ENCODE assay signal across 8 cellular contexts in the genomic region with DNA sequence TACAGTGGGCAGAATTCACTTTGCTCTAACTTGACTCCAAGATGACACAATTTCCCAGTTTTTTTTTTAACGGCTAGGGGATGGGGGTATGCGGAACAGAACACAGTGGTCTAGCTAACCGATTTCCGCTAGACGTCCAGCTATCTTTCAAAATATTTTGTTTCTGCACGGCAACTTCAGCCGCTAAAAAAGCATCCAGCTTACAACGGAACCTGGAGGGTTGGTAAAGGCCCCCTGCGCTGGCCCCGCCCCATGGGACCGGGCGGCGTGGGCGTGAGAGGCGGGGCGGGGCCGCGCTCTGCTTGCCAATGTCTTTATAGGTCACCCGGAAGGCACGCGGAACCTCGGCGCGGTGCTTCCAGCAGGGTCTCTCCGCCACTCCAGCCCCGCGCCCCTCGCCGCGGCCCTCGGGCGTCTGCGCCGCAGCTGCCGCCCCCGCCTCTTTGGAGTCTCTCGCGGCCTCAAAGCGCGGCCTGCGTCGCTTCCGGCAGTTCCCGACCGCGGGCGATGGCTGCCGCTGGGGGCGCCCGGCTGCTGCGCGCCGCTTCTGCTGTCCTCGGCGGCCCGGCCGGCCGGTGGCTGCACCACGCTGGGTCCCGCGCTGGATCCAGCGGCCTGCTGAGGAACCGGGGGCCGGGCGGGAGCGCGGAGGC. TPM values are rescaled to one million over a fixed set of nuclear protein-coding genes. Genes with fewer than 3 reads are reported as not detected.
DNase-seq lines count a peak whose midpoint lies in the region; ATAC-seq, FAIRE-seq and TF ChIP-seq lines count a peak whose summit lies in the region.

A gene with protein sequence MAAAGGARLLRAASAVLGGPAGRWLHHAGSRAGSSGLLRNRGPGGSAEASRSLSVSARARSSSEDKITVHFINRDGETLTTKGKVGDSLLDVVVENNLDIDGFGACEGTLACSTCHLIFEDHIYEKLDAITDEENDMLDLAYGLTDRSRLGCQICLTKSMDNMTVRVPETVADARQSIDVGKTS (plus strand): TSS at position 335 of the 653 bp plus-strand sequence. CDS start 173 bp downstream, at position 508.

- DNase-seq in NCI-H510A treated with DMSO at 0.1 percent for 48 hours (lab: John Stamatoyannopoulos, UW): peak; percentile 83
- peak; percentile 71 for DNase-seq in activated CD4-positive, alpha-beta T cell treated with anti-CD3 and anti-CD28 coated beads, Interleukin-2, amount 50 U/mL, for 1 hour
- DNase-seq in HepG2 (ENCODE audit: low spot score): peak; percentile 71
- DNase-seq in stimulated activated CD4-positive, alpha-beta T cell treated with anti-CD3 and anti-CD28 coated beads, Interleukin-4, amount 100 ng/mL, for 1 hour: peak; percentile 83

- H3K4me1 ChIP-seq in BLaER1 (peaks cover 39% of the 10 kb centered on the region), HepG2 (ENCODE audit: insufficient read depth, low read length) (peaks cover 26% of the 10 kb centered on the region)

- H3K9me3 Mint-ChIP-seq in dendritic cell treated with granulocyte-macrophage colony-stimulating factor and Interleukin-4, amounts not matched to agents 40 ng/mL and 50 ng/mL, for 4 days: no peaks in the 10 kb centered on the region

- peak within 1 kb of the TSS; percentile 94 for H3K4me3 Mint-ChIP-seq in dendritic cell treated with granulocyte-macrophage colony-stimulating factor and Interleukin-4, amounts not matched to agents 40 ng/mL and 50 ng/mL, for 4 days

- H3K36me3 Mint-ChIP-seq in dendritic cell treated with granulocyte-macrophage colony-stimulating factor and Interleukin-4, amounts not matched to agents 40 ng/mL and 50 ng/mL, for 4 days (ENCODE audit: low read depth): peaks cover 7% of the 10 kb centered on the region

- intact Hi-C loops in dendritic cell treated with granulocyte-macrophage colony-stimulating factor and Interleukin-4, amounts not matched to agents 40 ng/mL and 50 ng/mL, for 4 days (cut with micrococcal nuclease): loop anchor here (2.0 to 10.0 kb wide), 4 partner anchors 48 to 485 kb away; partner anchors contain the start of gene RDX
- intact Hi-C loops in HepG2 (cut with micrococcal nuclease; ENCODE audit: unreplicated experiment): loop anchor here (1.0 to 10.0 kb wide), 4 partner anchors 52 to 482 kb away; partner anchors contain the start of genes RDX and ZC3H12C

- H3K36me3 ChIP-seq in BLaER1: no peaks in the 10 kb centered on the region; the same call in 1 of the 2 replicates
- no peaks in the 10 kb centered on the region for H3K36me3 ChIP-seq in HepG2 (replicated peaks in 1 of 2; ENCODE audit: control insufficient read depth in 1 of 2, insufficient read depth in 2 of 2, low read length in 2 of 2)

- peak; percentile 30 to 58; a peak in 3 of 4 replicates for TF ChIP-seq POLR2A in HepG2 (IDR thresholded peaks at IDR 0.05; ENCODE audit: insufficient read depth in 1 of 2, low read depth in 2 of 2, low read length in 2 of 2)

- H2AFZ ChIP-seq in HepG2 (ENCODE audit: low read length): peak within 1 kb of the TSS; percentile 55

- in situ Hi-C loops in HepG2 (cut with HindIII; ENCODE audit: extremely low pct_ligation_motif_present, low pct_unique_long_range_greater_than_20kb): loop anchor here (5.0 kb wide), 1 partner anchor 227 kb away; no protein-coding TSS in a partner anchor

- H4K20me1 ChIP-seq in BLaER1 (peaks cover 35% of the 10 kb centered on the region), HepG2 (ENCODE audit: insufficient read depth, low read length) (peaks cover 6% of the 10 kb centered on the region; the same call in 1 of the 2 replicates)

- CTCF ChIA-PET in HepG2 (lab: Yijun Ruan, JAX; ENCODE audit: low intra/inter-chr PET ratio, low total read pairs): no interaction called here

- peak within 1 kb of the TSS; percentile 95 for H3K27ac Mint-ChIP-seq in dendritic cell treated with granulocyte-macrophage colony-stimulating factor and Interleukin-4, amounts not matched to agents 40 ng/mL and 50 ng/mL, for 4 days

- FAIRE-seq in HepG2 (lab: Jason Lieb, UNC): no peak

- peak within 1 kb of the TSS; percentile 99 for H3K27ac ChIP-seq in BLaER1
- H3K27ac ChIP-seq in HepG2 (ENCODE audit: extremely low read length, insufficient read depth, low read length): peak within 1 kb of the TSS; percentile 80

- no TSS peak for BruUV-seq in HepG2 (replicated peaks; lab: Mats Ljungman, UMichigan)

- H3K4me2 ChIP-seq in BLaER1 (peak within 1 kb of the TSS; percentile 92), HepG2 (ENCODE audit: low read depth, low read length) (peak within 1 kb of the TSS; percentile 80)

- no peak for TF ChIP-seq EP300 in HepG2 (IDR thresholded peaks at IDR 0.05; ENCODE audit: low read depth in 2 of 2, low read length in 2 of 2)
- TF ChIP-seq EP300 in HepG2 (CRISPR knock-in tag; IDR thresholded peaks at IDR 0.05; ENCODE audit: borderline replicate concordance): no peak

- TF ChIP-seq RAD21 in HepG2 (CRISPR knock-in tag; IDR thresholded peaks at IDR 0.05): peak; percentile 61; the same call in 1 of the 2 replicates

- peaks cover 35% of the 10 kb centered on the region for H3K4me1 Mint-ChIP-seq in dendritic cell treated with granulocyte-macrophage colony-stimulating factor and Interleukin-4, amounts not matched to agents 40 ng/mL and 50 ng/mL, for 4 days (ENCODE audit: low read depth)

- H3K27me3 Mint-ChIP-seq in dendritic cell treated with granulocyte-macrophage colony-stimulating factor and Interleukin-4, amounts not matched to agents 40 ng/mL and 50 ng/mL, for 4 days: no peaks in the 10 kb centered on the region

- H3K9me3 ChIP-seq in BLaER1: no peaks in the 10 kb centered on the region
- no peaks in the 10 kb centered on the region for H3K9me3 ChIP-seq in HepG2 (ENCODE audit: low read length)

- H3K27me3 ChIP-seq in BLaER1 (no peaks in the 10 kb centered on the region), HepG2 (ENCODE audit: control insufficient read depth in 1 of 2, insufficient read depth in 2 of 2, low read length in 2 of 2) (no peaks in the 10 kb centered on the region; a peak in 1 of 5 replicates)

- peak; percentile 61; the same call in 1 of the 2 replicates for TF ChIP-seq CTCF in HepG2 (CRISPR knock-in tag; IDR thresholded peaks at IDR 0.05)

- H3K9ac ChIP-seq in BLaER1 (peak within 1 kb of the TSS; percentile 99), HepG2 (ENCODE audit: insufficient read depth, low read depth, low read length) (peak within 1 kb of the TSS; percentile 88)

- peak; percentile 88 for ATAC-seq in GM19035 (IDR thresholded peaks at IDR 0.05; ENCODE audit: unreplicated experiment)
- ATAC-seq in HG03342 (IDR thresholded peaks at IDR 0.05; ENCODE audit: unreplicated experiment): peak; percentile 84
- ATAC-seq in HepG2: peak; percentile 93

- POLR2A ChIA-PET in HepG2 (lab: Yijun Ruan, JAX): interaction anchor here (0.8 to 1.5 kb wide), 5 partner anchors 9 to 337 kb away, joined by 3 to 6 read pairs (median 4); no protein-coding TSS in a partner anchor

- WGBS in HepG2 (ENCODE audit: low lambda C conversion rate): under 1% methylated on average over 13 of the region's 67 CpGs

- H3K79me2 ChIP-seq in HepG2 (ENCODE audit: insufficient read depth, low read length): peaks cover 36% of the 10 kb centered on the region

- peak within 1 kb of the TSS; percentile 97 for H3K4me3 ChIP-seq in BLaER1
- H3K4me3 ChIP-seq in HepG2 (replicated peaks in 1 of 3; ENCODE audit: insufficient read depth in 1 of 3, low read depth in 2 of 3, low read length in 3 of 3): peak within 1 kb of the TSS; percentile 61 to 96 (median 91)

TF ChIP-seq in HepG2, 621 proteins besides CTCF, POLR2A, EP300 and RAD21 (continues in another document):
- no peak for TF ChIP-seq HIVEP1 (CRISPR knock-in tag; IDR thresholded peaks at IDR 0.05)
- no peak for TF ChIP-seq SMARCC2 (IDR thresholded peaks at IDR 0.05)
- TF ChIP-seq RFXANK (CRISPR knock-in tag; IDR thresholded peaks at IDR 0.05): no peak
- TF ChIP-seq ZNF260 (CRISPR knock-in tag; IDR thresholded peaks at IDR 0.05; ENCODE audit: borderline replicate concordance, low read depth): no peak

RNA-seq across cellular contexts. Expression of the gene that starts here (rescaled TPM):
- 13.1 and 14.5 TPM in 2 replicates for total RNA-seq in HepG2 (2016; rRNA removed; fragmentation: Illumina TruSeq; extraction: Trizol)
- total RNA-seq in HepG2 (2016; cell fraction: cytosol; rRNA removed; fragmentation: Illumina TruSeq; extraction: Trizol; ENCODE audit: low read depth): 14.6 and 14.8 TPM in 2 replicates
- total RNA-seq in HepG2 (2016; cell fraction: insoluble cytoplasmic fraction; rRNA removed; fragmentation: Illumina TruSeq; extraction: Trizol): 12.6 and 14.3 TPM in 2 replicates
- total RNA-seq in HepG2 (2016; cell fraction: membrane; rRNA removed; fragmentation: Illumina TruSeq; extraction: Trizol): 16.4 and 17.5 TPM in 2 replicates
- total RNA-seq in HepG2 (2016; cell fraction: nucleus; rRNA removed; fragmentation: Illumina TruSeq; extraction: Trizol): 5.5 and 6.1 TPM in 2 replicates
- 3.4 and 4.5 TPM in 2 replicates for polyA plus RNA-seq in HepG2 (2011; rRNA removed)
- polyA plus RNA-seq in HepG2 (2011; cell fraction: cytosol; rRNA removed): 2.4 and 3.4 TPM in 2 replicates
- 0.63 and 1.1 TPM in 2 replicates for polyA plus RNA-seq in HepG2 (2011; cell fraction: nucleus; rRNA removed)
- 6.8 and 7.0 TPM in 2 replicates for polyA plus RNA-seq in HepG2 (2012)
- polyA plus RNA-seq in HepG2 (2016; cell fraction: cytosol; fragmentation: Illumina TruSeq; extraction: Trizol; ENCODE audit: low read depth): 18.5 and 18.8 TPM in 2 replicates
- polyA plus RNA-seq in HepG2 (2016; cell fraction: insoluble cytoplasmic fraction; fragmentation: Illumina TruSeq; extraction: Trizol; ENCODE audit: low read depth): 15.6 and 17.9 TPM in 2 replicates
- polyA plus RNA-seq in HepG2 (2016; cell fraction: membrane; fragmentation: Illumina TruSeq; extraction: Trizol; ENCODE audit: low read depth): 15.9 and 16.3 TPM in 2 replicates
- polyA plus RNA-seq in HepG2 (2016; cell fraction: nucleus; fragmentation: Illumina TruSeq; extraction: Trizol; ENCODE audit: insufficient read depth, low read depth): 8.7 and 9.1 TPM in 2 replicates
- polyA minus RNA-seq in HepG2 (2011; rRNA and poly(A)+ RNA removed; ENCODE audit: low replicate concordance): 1.1 and 2.3 TPM in 2 replicates
- 1.8 and 2.5 TPM in 2 replicates for polyA minus RNA-seq in HepG2 (2011; cell fraction: cytosol; rRNA and poly(A)+ RNA removed)
- polyA minus RNA-seq in HepG2 (2011; cell fraction: nucleus; rRNA and poly(A)+ RNA removed): 2.0 and 2.2 TPM in 2 replicates

Comparison
In these comparisons a context has a peak if more than half of its experiments do, and no peak if none do; other contexts are left out.
1. Peak in every context shown above with its lines: DNase-seq, ATAC-seq, H3K4me3 ChIP-seq and H3K27ac ChIP-seq.